8 cellular contexts compared by ENCODE assay signal in the genomic region with DNA sequence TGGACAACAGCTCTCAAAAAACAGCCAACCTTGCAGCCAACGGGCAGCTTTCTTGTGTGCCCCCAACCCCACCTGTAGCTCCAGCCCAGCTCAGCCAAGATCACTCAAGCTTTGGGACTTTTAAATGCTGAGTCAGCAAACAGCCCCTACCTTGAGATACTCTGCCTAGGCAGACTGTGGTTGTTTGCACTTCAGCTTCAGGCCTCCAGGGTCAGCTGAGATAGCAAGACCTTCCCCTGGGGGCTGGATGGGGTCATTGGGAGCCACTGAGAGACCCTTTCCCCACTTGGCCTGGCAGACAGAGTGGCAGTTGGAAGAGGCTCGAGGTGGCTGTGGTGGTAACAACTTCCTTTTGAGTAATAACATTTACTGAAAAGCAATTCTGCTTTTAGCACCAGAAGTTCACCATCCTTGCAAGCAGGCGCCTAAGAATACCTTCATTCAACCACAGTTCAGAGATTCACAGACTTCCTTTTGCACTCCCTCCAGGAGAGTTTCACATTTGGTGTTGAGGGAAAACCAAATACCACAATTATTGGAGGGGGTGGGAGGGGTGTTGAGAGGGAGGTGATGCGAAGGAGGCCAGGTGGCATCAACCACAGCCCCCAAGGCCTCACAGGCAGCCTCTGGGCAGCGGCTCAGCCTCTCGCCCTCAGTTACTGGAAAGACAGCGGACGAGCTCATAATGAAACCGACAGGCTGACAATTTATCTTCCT.
DNase-seq lines count a peak whose midpoint lies in the region; ATAC-seq and TF ChIP-seq lines count a peak whose summit lies in the region.

No MANE protein-coding gene starts in this region.

- intact Hi-C loops in CD4-positive, alpha-beta T cell (cut with DNase I, micrococcal nuclease), result no loop called here
- intact Hi-C loops in activated CD4-positive, alpha-beta memory T cell treated with anti-CD3 and anti-CD28 coated beads for 36 hours (cut with micrococcal nuclease), result loop anchor here (1.0 to 5.0 kb wide), 9 partner anchors 11 to 232 kb away; partner anchors contain the start of genes CEBPB and UBE2V1
- intact Hi-C loops in left ventricle myocardium superior (cut with micrococcal nuclease), result no loop called here

- peak; percentile 63 for ATAC-seq in CD4-positive, alpha-beta T cell (ENCODE audit: poor library complexity)
- ATAC-seq in GM19463 (IDR thresholded peaks at IDR 0.05; ENCODE audit: unreplicated experiment) (peak; percentile 82), HG03558 (IDR thresholded peaks at IDR 0.05; ENCODE audit: extremely low read depth, unreplicated experiment) (peak; percentile 35), left ventricle myocardium superior (peak; percentile 17)

- CTCF ChIA-PET in CD4-positive, alpha-beta T cell (lab: Charles Lee), result no interaction called here
- CTCF ChIA-PET in activated CD4-positive, alpha-beta memory T cell treated with anti-CD3 and anti-CD28 coated beads for 36 hours (lab: Charles Lee), result interaction anchor here (1.0 to 2.1 kb wide), 7 partner anchors 11 to 151 kb away, joined by 3 to 11 read pairs (median 6); no protein-coding TSS in a partner anchor

- peaks cover 34% of the 10 kb centered on the region for H3K4me1 Mint-ChIP-seq in CD4-positive, alpha-beta T cell (ENCODE audit: low read depth)
- peaks cover 37% of the 10 kb centered on the region for H3K4me1 Mint-ChIP-seq in activated CD4-positive, alpha-beta memory T cell treated with anti-CD3 and anti-CD28 coated beads for 36 hours (ENCODE audit: low read depth)
- H3K4me1 Mint-ChIP-seq in osteocyte (ENCODE audit: unreplicated experiment), result peaks cover 18% of the 10 kb centered on the region

- H3K9me3 ChIP-seq in CD4-positive, alpha-beta T cell (ENCODE audit: control insufficient read depth, low read length), result no peaks in the 10 kb centered on the region

- peak overlapping the region; percentile 81 for H3K27ac Mint-ChIP-seq in CD4-positive, alpha-beta T cell
- H3K27ac Mint-ChIP-seq in activated CD4-positive, alpha-beta memory T cell treated with anti-CD3 and anti-CD28 coated beads for 36 hours, result peak overlapping the region; percentile 96
- no peak overlapping the region for H3K27ac Mint-ChIP-seq in osteocyte (ENCODE audit: unreplicated experiment)

- POLR2A ChIA-PET in CD4-positive, alpha-beta T cell (lab: Charles Lee), result interaction anchor here (1.6 kb wide), 1 partner anchor 11 kb away, joined by 5 read pairs; no protein-coding TSS in a partner anchor
- POLR2A ChIA-PET in activated CD4-positive, alpha-beta memory T cell treated with anti-CD3 and anti-CD28 coated beads for 36 hours (lab: Charles Lee), result interaction anchor here (0.6 to 3.5 kb wide), 7 partner anchors 9 to 1066 kb away, joined by 3 to 26 read pairs (median 5); partner anchors contain the start of genes ADNP and CEBPB

- no peaks in the 10 kb centered on the region for H3K9me3 Mint-ChIP-seq in CD4-positive, alpha-beta T cell
- H3K9me3 Mint-ChIP-seq in activated CD4-positive, alpha-beta memory T cell treated with anti-CD3 and anti-CD28 coated beads for 36 hours, result no peaks in the 10 kb centered on the region
- H3K9me3 Mint-ChIP-seq in osteocyte (ENCODE audit: unreplicated experiment), result no peaks in the 10 kb centered on the region

- H3K27ac ChIP-seq in CD4-positive, alpha-beta T cell (ENCODE audit: low read depth, low read length), result no peak overlapping the region

- H3K27me3 Mint-ChIP-seq in CD4-positive, alpha-beta T cell, result no peaks in the 10 kb centered on the region
- no peaks in the 10 kb centered on the region for H3K27me3 Mint-ChIP-seq in activated CD4-positive, alpha-beta memory T cell treated with anti-CD3 and anti-CD28 coated beads for 36 hours
- peaks cover 3% of the 10 kb centered on the region for H3K27me3 Mint-ChIP-seq in osteocyte (ENCODE audit: unreplicated experiment)

- no peak for TF ChIP-seq CTCF in CD4-positive, alpha-beta T cell (IDR thresholded peaks at IDR 0.05)
- no peak for TF ChIP-seq CTCF in osteocyte (IDR thresholded peaks at IDR 0.05)

- H3K36me3 Mint-ChIP-seq in CD4-positive, alpha-beta T cell (ENCODE audit: low read depth), result no peaks in the 10 kb centered on the region
- H3K36me3 Mint-ChIP-seq in activated CD4-positive, alpha-beta memory T cell treated with anti-CD3 and anti-CD28 coated beads for 36 hours, result no peaks in the 10 kb centered on the region
- no peaks in the 10 kb centered on the region for H3K36me3 Mint-ChIP-seq in osteocyte (ENCODE audit: unreplicated experiment)

- H3K27me3 ChIP-seq in CD4-positive, alpha-beta T cell (ENCODE audit: control insufficient read depth, insufficient read depth, low read length), result no peaks in the 10 kb centered on the region

- DNase-seq in CD4-positive, alpha-beta T cell, result peak in 3 of 10 experiments; percentile 7 to 14 (median 11)
- peak; percentile 91 for DNase-seq in activated CD4-positive, alpha-beta memory T cell treated with anti-CD3 and anti-CD28 coated beads for 36 hours
- DNase-seq in left ventricle myocardium superior, result no peak
- DNase-seq in stimulated activated CD4-positive, alpha-beta T cell treated with anti-CD3 and anti-CD28 coated beads, Interleukin-4, amount 100 ng/mL, for 1 hour, result peak; percentile 48
- DNase-seq in NCI-H345 treated with DMSO at 0.1 percent for 48 hours (lab: John Stamatoyannopoulos, UW; ENCODE audit: unreplicated experiment), result no peak
- no peak for DNase-seq in osteocyte (ENCODE audit: extremely low spot score, unreplicated experiment)

- H3K4me3 Mint-ChIP-seq in CD4-positive, alpha-beta T cell, result peak overlapping the region; percentile 64
- H3K4me3 Mint-ChIP-seq in activated CD4-positive, alpha-beta memory T cell treated with anti-CD3 and anti-CD28 coated beads for 36 hours, result peak overlapping the region; percentile 40
- H3K4me3 Mint-ChIP-seq in osteocyte (ENCODE audit: unreplicated experiment), result no peak overlapping the region

Comparison
In these comparisons a context has a peak if more than half of its experiments do, and no peak if none do; other contexts are left out.
1. ATAC-seq: peak in every context shown above with its lines; median percentile 82 in GM19463; 63 in CD4-positive, alpha-beta T cell; 35 in HG03558; 17 in left ventricle myocardium superior.
2. DNase-seq: peak in activated CD4-positive, alpha-beta memory T cell treated with anti-CD3 and anti-CD28 coated beads for 36 hours (single experiment) and stimulated activated CD4-positive, alpha-beta T cell treated with anti-CD3 and anti-CD28 coated beads, Interleukin-4, amount 100 ng/mL, for 1 hour (single experiment); none in left ventricle myocardium superior (single experiment), NCI-H345 treated with DMSO at 0.1 percent for 48 hours (single experiment) and osteocyte (single experiment).